10 cellular contexts compared by ENCODE assay signal in the genomic region with DNA sequence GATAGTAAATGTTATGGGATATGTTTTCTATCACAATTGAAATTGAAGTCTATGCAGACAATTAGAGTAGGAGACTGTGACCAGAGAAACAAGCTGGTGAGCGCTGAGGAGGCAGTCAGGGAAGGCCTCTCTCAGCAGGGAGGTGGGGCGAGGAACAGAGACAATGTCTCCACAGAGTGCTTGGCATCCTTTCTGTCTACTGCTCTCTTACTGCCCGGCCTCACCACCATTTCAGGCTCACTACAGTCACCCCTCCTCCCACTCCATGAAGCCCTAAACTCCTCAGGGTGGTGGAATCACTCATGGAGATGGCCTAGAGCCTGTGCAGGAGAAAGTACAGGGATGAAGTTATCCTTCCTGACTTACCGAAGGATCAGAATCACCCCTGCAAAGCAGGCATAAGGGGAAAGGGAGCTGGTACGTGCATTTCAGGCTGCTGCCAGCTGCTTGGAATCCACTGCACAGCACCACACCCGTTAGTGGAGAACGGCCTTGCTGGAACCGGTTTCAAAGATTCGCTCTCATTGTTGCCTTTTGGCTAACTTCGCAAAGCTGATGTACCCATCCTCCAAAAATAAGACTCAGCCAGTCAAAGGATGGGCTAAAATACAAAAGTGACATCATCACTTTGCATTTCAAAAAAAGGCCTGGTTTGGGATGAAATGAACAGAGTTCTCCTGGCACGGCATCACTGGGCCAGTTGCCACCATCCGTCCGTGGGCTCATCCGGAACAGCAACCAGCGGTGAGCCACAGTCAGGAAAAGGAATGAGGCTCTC.
DNase-seq lines count a peak whose midpoint lies in the region; ATAC-seq and TF ChIP-seq lines count a peak whose summit lies in the region.
"Had no signal": no experiment of that assay in that cellular context is flagged by ENCODE, and none has a peak within 500 bp of the region (broad histone marks: within the 10 kb centered on the region; RNA-seq: fewer than 3 reads in every experiment).

No MANE protein-coding gene starts in this region.

- peaks cover 10 to 15% of the 10 kb centered on the region in 2 experiments for H3K4me1 Mint-ChIP-seq in H9

- H3K36me3 Mint-ChIP-seq in H9 (ENCODE audit: insufficient read depth in 1 of 3, low read depth in 3 of 3) = peaks cover 0 to 20% (median 0%) of the 10 kb centered on the region in 3 experiments; a peak in 5 of 7 replicates

- peaks cover 5% of the 10 kb centered on the region for H3K79me1 ChIP-seq in H9 (ENCODE audit: insufficient read depth, low read depth, low read length, poor library complexity, severe bottlenecking)

- no peak overlapping the region for H3K23ac ChIP-seq in H9 (ENCODE audit: insufficient read length, low read depth, low read length)

- peak overlapping the region in 1 of 3 experiments; percentile 50; a peak in 1 of 7 replicates for H3K27ac Mint-ChIP-seq in H9

- no peak overlapping the region for H2BK5ac ChIP-seq in H9 (ENCODE audit: insufficient read length, low read length)

- ATAC-seq in RWPE2 (ENCODE audit: low read depth) (no peak), HG02588 (IDR thresholded peaks at IDR 0.05; ENCODE audit: unreplicated experiment) (no peak), GM19023 (IDR thresholded peaks at IDR 0.05; ENCODE audit: unreplicated experiment) (no peak)

- no peak overlapping the region for H2AFZ ChIP-seq in H9 (ENCODE audit: low read length)

- no peaks in the 10 kb centered on the region for H4K20me1 ChIP-seq in H9 (ENCODE audit: control insufficient read depth, insufficient read depth, insufficient read length)

- no peak overlapping the region for H3K56ac ChIP-seq in H9 (ENCODE audit: insufficient read length, low read depth, low read length)

- DNase-seq in RWPE2 (ENCODE audit: low spot score) (no peak), fibroblast of gingiva (ENCODE audit: low read depth) (peak; percentile 94), middle frontal gyrus (ENCODE audit: extremely low spot score, low spot score) (peak; percentile 67), uterus (peak; percentile 70 to 74), H9 (no peak), A673 (ENCODE audit: low spot score) (no peak)
- DNase-seq: NCI-H345 had no signal

- peak overlapping the region; percentile 65 for H3K27ac ChIP-seq in RWPE2 (ENCODE audit: poor library complexity, severe bottlenecking)
- peak overlapping the region; percentile 44 to 76 for H3K27ac ChIP-seq in uterus
- H3K27ac ChIP-seq in H9 (ENCODE audit: insufficient read length, low read depth, low read length) = no peak overlapping the region
- no peak overlapping the region for H3K27ac ChIP-seq in A673 (ENCODE audit: low read depth, low read length, poor library complexity, severe bottlenecking)
- H3K27ac ChIP-seq: SK-N-MC had no signal

- H2AK5ac ChIP-seq in H9 (ENCODE audit: insufficient read length, low read length) = no peak overlapping the region

- no peak for TF ChIP-seq CTCF in RWPE2 (IDR thresholded peaks at IDR 0.05; ENCODE audit: poor library complexity, severe bottlenecking)
- TF ChIP-seq CTCF in uterus (IDR thresholded peaks at IDR 0.05) = no peak
- TF ChIP-seq CTCF in H9 (conservative IDR thresholded peaks at IDR 0.05) = no peak
- no peak for TF ChIP-seq CTCF in A673 (conservative IDR thresholded peaks at IDR 0.05; ENCODE audit: low read depth, low read length)

- no peak overlapping the region for H3K4me2 ChIP-seq in H9 (ENCODE audit: insufficient read depth, insufficient read length, low read length)

- H3K27me3 ChIP-seq in RWPE2 (ENCODE audit: insufficient read depth, poor library complexity, severe bottlenecking) (no peaks in the 10 kb centered on the region), uterus (no peaks in the 10 kb centered on the region), H9 (ENCODE audit: insufficient read depth, low read length) (no peaks in the 10 kb centered on the region), A673 (replicated peaks; ENCODE audit: insufficient read depth, low read depth, low read length, poor library complexity) (no peaks in the 10 kb centered on the region)

- H3K79me2 ChIP-seq in H9 (ENCODE audit: insufficient read depth, low read length) = no peaks in the 10 kb centered on the region; the same call in 1 of the 2 replicates

- H3K4me3 Mint-ChIP-seq in H9 = no peak overlapping the region

- no peak overlapping the region for H4K91ac ChIP-seq in H9 (ENCODE audit: insufficient read length, low read depth, low read length)

- H3K14ac ChIP-seq in H9 (ENCODE audit: insufficient read depth, low read length) = no peak overlapping the region

- WGBS in H9 (ENCODE audit: extremely low coverage, insufficient read length, low lambda C conversion rate) = no CpG with 5 or more reads among the region's 15 CpGs

- intact Hi-C loops in uterus (cut with DNase I; ENCODE audit: low total_unique reads) (no loop called here), A673 (cut with micrococcal nuclease; ENCODE audit: unreplicated experiment) (no loop called here)

- no peaks in the 10 kb centered on the region for H3K23me2 ChIP-seq in H9 (ENCODE audit: insufficient read length, low read depth, low read length, poor library complexity, severe bottlenecking)

- no peak overlapping the region for H3K9ac ChIP-seq in H9 (ENCODE audit: extremely low read depth, insufficient read length, low read length)

- no peak overlapping the region for H4K5ac ChIP-seq in H9 (ENCODE audit: insufficient read length, low read depth, low read length)

- H2BK15ac ChIP-seq in H9 (ENCODE audit: low read depth, low read length) = no peak overlapping the region

- H3K36me3 ChIP-seq in RWPE2 (ENCODE audit: low read depth) = no peaks in the 10 kb centered on the region
- H3K36me3 ChIP-seq in uterus = no peaks in the 10 kb centered on the region
- H3K36me3 ChIP-seq in A673 (ENCODE audit: insufficient read depth, low read length, poor library complexity, severe bottlenecking) = no peaks in the 10 kb centered on the region

- no peak overlapping the region for H2BK120ac ChIP-seq in H9 (ENCODE audit: low read depth, low read length, poor library complexity, severe bottlenecking)

- no peak for TF ChIP-seq POLR2A in uterus (IDR thresholded peaks at IDR 0.05)

- peaks cover 19% of the 10 kb centered on the region for H3K4me1 ChIP-seq in RWPE2 (ENCODE audit: insufficient read depth, poor library complexity, severe bottlenecking)
- H3K4me1 ChIP-seq in uterus = no peaks in the 10 kb centered on the region
- peaks cover 2% of the 10 kb centered on the region; the same call in 1 of the 2 replicates for H3K4me1 ChIP-seq in H9 (ENCODE audit: insufficient read depth, low read length)
- H3K4me1 ChIP-seq in A673 (ENCODE audit: insufficient read depth, low read length, poor library complexity, severe bottlenecking) = no peaks in the 10 kb centered on the region

- no peak overlapping the region for H2BK12ac ChIP-seq in H9 (ENCODE audit: insufficient read length, low read depth, low read length)

- H4K8ac ChIP-seq in H9 (replicated peaks; ENCODE audit: insufficient read length, low read depth, low read length) = no peak overlapping the region

- POLR2A ChIA-PET in A673 (lab: Charles Lee; ENCODE audit: low non-redundant PET) = no interaction called here

- H3K18ac ChIP-seq in H9 (ENCODE audit: insufficient read length, low read depth, low read length) = no peak overlapping the region

- no peak overlapping the region for H3K4me3 ChIP-seq in RWPE2 (ENCODE audit: severe bottlenecking)
- H3K4me3 ChIP-seq in uterus = no peak overlapping the region
- no peak overlapping the region for H3K4me3 ChIP-seq in A673 (ENCODE audit: low read depth, low read length, poor library complexity, severe bottlenecking)
- H3K4me3 ChIP-seq: SK-N-MC had no signal

- CTCF ChIA-PET in A673 (lab: Charles Lee) = no interaction called here

- H3K4ac ChIP-seq in H9 (ENCODE audit: low read depth, low read length) = no peak overlapping the region

- BruUV-seq in A673 (replicated peaks; lab: Mats Ljungman, UMichigan) = no TSS peak

- H3K9me3 Mint-ChIP-seq in H9 = no peaks in the 10 kb centered on the region

- H3K27me3 Mint-ChIP-seq in H9 (ENCODE audit: low read depth) = no peaks in the 10 kb centered on the region

- no peak overlapping the region for H2BK20ac ChIP-seq in H9 (ENCODE audit: low read depth, low read length, poor library complexity, severe bottlenecking)

- H3T11ph ChIP-seq in H9 (ENCODE audit: low read length) = no peak overlapping the region

- H3K9me3 ChIP-seq in RWPE2 (ENCODE audit: severe bottlenecking) (no peaks in the 10 kb centered on the region), uterus (no peaks in the 10 kb centered on the region), H9 (ENCODE audit: control insufficient read depth, low read depth, low read length) (no peaks in the 10 kb centered on the region), A673 (ENCODE audit: low read depth, low read length, poor library complexity, severe bottlenecking) (no peaks in the 10 kb centered on the region)

Comparison
In these comparisons a context has a peak if more than half of its experiments do, and no peak if none do; other contexts are left out.
1. DNase-seq: peak in fibroblast of gingiva (single experiment), middle frontal gyrus (single experiment) and uterus (2 of 2); none in RWPE2 (single experiment), H9 (single experiment) and A673 (single experiment).
2. H3K27ac ChIP-seq: peak in RWPE2 (single experiment) and uterus (2 of 2); none in H9 (single experiment) and A673 (single experiment).